ENCODE assay signal across 34 cellular contexts in genomic region chr18:47203626-47204464, GRCh38. TPM values are rescaled to one million over a fixed set of nuclear protein-coding genes. Genes with fewer than 3 reads are reported as not detected.
"Had no signal": no experiment of that assay in that cellular context is flagged by ENCODE, and none has a peak within 500 bp of the region (broad histone marks: within the 10 kb centered on the region; RNA-seq: fewer than 3 reads in every experiment).

No MANE protein-coding gene starts in this region.

- H3K9me3 ChIP-seq: ascending aorta, lower lobe of right lung, mucosa of descending colon, neutrophil, right lobe of liver, tibial nerve had no signal

- H3K27ac ChIP-seq: ascending aorta, brain microvascular endothelial cell, lower lobe of right lung, neutrophil, right lobe of liver, tibial nerve had no signal

- H3K4me1 ChIP-seq: ascending aorta, lower lobe of right lung, right lobe of liver, tibial nerve had no signal

- ATAC-seq: effector memory CD8-positive, alpha-beta T cell; esophagus mucosa; lower lobe of right lung; mucosa of descending colon had no signal

- DNase-seq: activated CD4-positive, alpha-beta memory T cell treated with anti-CD3 and anti-CD28 coated beads, Interleukin-2, amount 10 ng/mL, durations not matched to agents 7 days and 5 days; activated CD4-positive, alpha-beta T cell treated with anti-CD3 and anti-CD28 coated beads for 1 hour; activated CD4-positive, alpha-beta T cell treated with anti-CD3 and anti-CD28 coated beads, Interleukin-2, amount 10 ng/mL, durations not matched to agents 7 days and 5 days; activated CD8-positive, alpha-beta memory T cell treated with anti-CD3 and anti-CD28 coated beads, Interleukin-2, amount 50 U/mL, for 48 hours; activated gamma-delta T cell; activated naive CD4-positive, alpha-beta T cell treated with anti-CD3 and anti-CD28 coated beads, Interleukin-2, amount 10 ng/mL, durations not matched to agents 7 days and 5 days; activated naive CD8-positive, alpha-beta T cell treated with anti-CD3 and anti-CD28 coated beads, Interleukin-2, amount 10 ng/mL, durations not matched to agents 7 days and 5 days; activated T-cell treated with anti-CD3 and anti-CD28 coated beads, Interleukin-2, amount 50 U/mL, for 24 hours; brain microvascular endothelial cell; cortex of kidney; effector memory CD8-positive, alpha-beta T cell; foreskin fibroblast; head of caudate nucleus; immature natural killer cell; lower lobe of right lung; mesenchymal stem cell; mucosa of descending colon; right lobe of liver; stimulated activated CD4-positive, alpha-beta T cell treated with anti-CD3 and anti-CD28 coated beads, Interleukin-2, amount 100 ng/mL, for 48 hours; stimulated activated naive CD4-positive, alpha-beta T cell treated with Interleukin-2 at 50 U/mL for 16 hours; T-helper 2 cell had no signal

- H3K27me3 ChIP-seq: ascending aorta, brain microvascular endothelial cell, right lobe of liver, tibial nerve had no signal

- H3K4me3 ChIP-seq: ascending aorta, lower lobe of right lung, mucosa of descending colon, right lobe of liver, tibial nerve had no signal

- H3K36me3 ChIP-seq: ascending aorta, brain microvascular endothelial cell, lower lobe of right lung, neutrophil, right lobe of liver, tibial nerve had no signal

RNA-seq across cellular contexts. Expression of gene SKOR2, which starts 47.6 kb away (rescaled TPM):
- total RNA-seq: activated CD4-positive, alpha-beta memory T cell treated with anti-CD3 and anti-CD28 coated beads, Interleukin-2, amount 10 ng/mL, durations not matched to agents 7 days and 5 days; activated CD4-positive, alpha-beta T cell treated with anti-CD3 and anti-CD28 coated beads, Interleukin-2, amount 10 ng/mL, durations not matched to agents 7 days and 5 days; activated naive CD8-positive, alpha-beta T cell treated with anti-CD3 and anti-CD28 coated beads, Interleukin-2, amount 10 ng/mL, durations not matched to agents 7 days and 5 days; ascending aorta; chondrocyte; esophagus mucosa; kidney epithelial cell; lower lobe of right lung; mucosa of descending colon; myocyte; osteocyte; posterior vena cava; renal cortical epithelial cell; right lobe of liver; skeletal muscle tissue; temporal lobe; tibial nerve; urinary bladder had no signal
- polyA plus RNA-seq: immature natural killer cell, urinary bladder had no signal
